17 cellular contexts compared by ENCODE assay signal in genomic region chr17:50134206-50135110, GRCh38. TPM values are rescaled to one million over a fixed set of nuclear protein-coding genes. Genes with fewer than 3 reads are reported as not detected.
A peak's percentile ranks its signal among the peaks of the same experiment; 100 is the strongest.
DNase-seq lines count a peak whose midpoint lies in the region; ATAC-seq and TF ChIP-seq lines count a peak whose summit lies in the region.
"Had no signal": no experiment of that assay in that cellular context is flagged by ENCODE, and none has a peak within 500 bp of the region (broad histone marks: within the 10 kb centered on the region; RNA-seq: fewer than 3 reads in every experiment).

No MANE protein-coding gene starts in this region.

- peak overlapping the region; percentile 90 for H3K27ac ChIP-seq in left ventricle myocardium inferior (replicated peaks)
- H3K27ac ChIP-seq: KMS-11 had no signal

- H3K36me3 ChIP-seq in left ventricle myocardium inferior (peaks cover 53% of the 10 kb centered on the region), MG63 (peaks cover 49% of the 10 kb centered on the region)

- H3K27me3 Mint-ChIP-seq in dendritic cell treated with granulocyte-macrophage colony-stimulating factor and Interleukin-4, amounts not matched to agents 40 ng/mL and 50 ng/mL, for 4 days: peaks cover 22% of the 10 kb centered on the region
- no peaks in the 10 kb centered on the region for H3K27me3 Mint-ChIP-seq in stimulated activated naive B cell treated with anti-CD40 and anti-IgM and Interleukin-4, amounts not matched to agents 10 μg/mL and 1 μg/mL and 100 μg/mL, for 72 hours
- peaks cover 12% of the 10 kb centered on the region for H3K27me3 Mint-ChIP-seq in activated CD8-positive, alpha-beta memory T cell treated with anti-CD3 and anti-CD28 coated beads, Interleukin-2, amount 10 ng/mL, durations not matched to agents 7 days and 5 days

- peak overlapping the region; percentile 17 for H3K27ac Mint-ChIP-seq in dendritic cell treated with granulocyte-macrophage colony-stimulating factor and Interleukin-4, amounts not matched to agents 40 ng/mL and 50 ng/mL, for 4 days
- H3K27ac Mint-ChIP-seq in stimulated activated naive B cell treated with anti-CD40 and anti-IgM and Interleukin-4, amounts not matched to agents 10 μg/mL and 1 μg/mL and 100 μg/mL, for 72 hours: peak overlapping the region; percentile 56
- no peak overlapping the region for H3K27ac Mint-ChIP-seq in activated CD8-positive, alpha-beta memory T cell treated with anti-CD3 and anti-CD28 coated beads, Interleukin-2, amount 10 ng/mL, durations not matched to agents 7 days and 5 days
- H3K27ac Mint-ChIP-seq: naive thymus-derived CD4-positive, alpha-beta T cell had no signal

- peaks cover 49% of the 10 kb centered on the region for H3K4me1 ChIP-seq in left ventricle myocardium inferior

- DNase-seq in left ventricle myocardium inferior: no peak
- no peak for DNase-seq in left ventricle myocardium superior
- peak; percentile 55 for DNase-seq in MG63
- no peak for DNase-seq in stimulated activated naive B cell treated with anti-CD40 and anti-IgM and Interleukin-4, amounts not matched to agents 10 μg/mL and 1 μg/mL and 100 μg/mL, for 72 hours
- DNase-seq in iPS-NIHi7 (ENCODE audit: extremely low spot score): no peak
- DNase-seq in activated CD8-positive, alpha-beta memory T cell treated with anti-CD3 and anti-CD28 coated beads, Interleukin-2, amount 10 ng/mL, durations not matched to agents 7 days and 5 days: no peak
- DNase-seq in NOMO-1 (lab: John Stamatoyannopoulos, UW; ENCODE audit: unreplicated experiment in 2 of 2): no peak
- DNase-seq: activated gamma-delta T cell treated with Interleukin-2 at 50 U/mL for 16 hours; naive thymus-derived CD4-positive, alpha-beta T cell; NCI-H1694; NCI-H510A treated with DMSO at 0.1 percent for 48 hours; retina; stimulated activated CD4-positive, alpha-beta T cell treated with anti-CD3 and anti-CD28 coated beads, Interleukin-1b, Interleukin-23, amount 100 ng/mL, for 48 hours had no signal

- TF ChIP-seq CTCF in left ventricle myocardium inferior (IDR thresholded peaks at IDR 0.05; ENCODE audit: borderline replicate concordance): no peak

- H3K9me3 ChIP-seq in left ventricle myocardium inferior (replicated peaks): no peaks in the 10 kb centered on the region
- H3K9me3 ChIP-seq in MG63: no peaks in the 10 kb centered on the region

- H3K36me3 Mint-ChIP-seq in dendritic cell treated with granulocyte-macrophage colony-stimulating factor and Interleukin-4, amounts not matched to agents 40 ng/mL and 50 ng/mL, for 4 days (ENCODE audit: low read depth): peaks cover 71% of the 10 kb centered on the region
- peaks cover 47 to 75% of the 10 kb centered on the region in 2 donors for H3K36me3 Mint-ChIP-seq in stimulated activated naive B cell treated with anti-CD40 and anti-IgM and Interleukin-4, amounts not matched to agents 10 μg/mL and 1 μg/mL and 100 μg/mL, for 72 hours
- peaks cover 36% of the 10 kb centered on the region for H3K36me3 Mint-ChIP-seq in activated CD8-positive, alpha-beta memory T cell treated with anti-CD3 and anti-CD28 coated beads, Interleukin-2, amount 10 ng/mL, durations not matched to agents 7 days and 5 days

- H3K4me1 Mint-ChIP-seq in dendritic cell treated with granulocyte-macrophage colony-stimulating factor and Interleukin-4, amounts not matched to agents 40 ng/mL and 50 ng/mL, for 4 days (ENCODE audit: low read depth): peaks cover 56% of the 10 kb centered on the region
- peaks cover 46 to 69% of the 10 kb centered on the region in 2 donors for H3K4me1 Mint-ChIP-seq in stimulated activated naive B cell treated with anti-CD40 and anti-IgM and Interleukin-4, amounts not matched to agents 10 μg/mL and 1 μg/mL and 100 μg/mL, for 72 hours
- peaks cover 19% of the 10 kb centered on the region for H3K4me1 Mint-ChIP-seq in activated CD8-positive, alpha-beta memory T cell treated with anti-CD3 and anti-CD28 coated beads, Interleukin-2, amount 10 ng/mL, durations not matched to agents 7 days and 5 days

- H3K4me3 ChIP-seq in left ventricle myocardium inferior: no peak overlapping the region
- H3K4me3 ChIP-seq in MG63: no peak overlapping the region

- peaks cover 1% of the 10 kb centered on the region for H3K27me3 ChIP-seq in left ventricle myocardium inferior (ENCODE audit: low read depth)
- H3K27me3 ChIP-seq in MG63: no peaks in the 10 kb centered on the region

- CTCF ChIA-PET in activated CD8-positive, alpha-beta memory T cell treated with anti-CD3 and anti-CD28 coated beads, Interleukin-2, amount 10 ng/mL, durations not matched to agents 7 days and 5 days (lab: Charles Lee): no interaction called here

- intact Hi-C loops in left ventricle myocardium inferior (cut with micrococcal nuclease) (no loop called here), left ventricle myocardium superior (cut with micrococcal nuclease) (no loop called here)
- intact Hi-C loops in dendritic cell treated with granulocyte-macrophage colony-stimulating factor and Interleukin-4, amounts not matched to agents 40 ng/mL and 50 ng/mL, for 4 days (cut with micrococcal nuclease): no loop called here

- ATAC-seq in left ventricle myocardium superior: no peak
- no peak for ATAC-seq in stimulated activated naive B cell treated with anti-CD40 and anti-IgM and Interleukin-4, amounts not matched to agents 10 μg/mL and 1 μg/mL and 100 μg/mL, for 72 hours (replicated peaks)
- ATAC-seq in activated CD8-positive, alpha-beta memory T cell treated with anti-CD3 and anti-CD28 coated beads, Interleukin-2, amount 10 ng/mL, durations not matched to agents 7 days and 5 days: no peak
- ATAC-seq: left lobe of liver; naive thymus-derived CD4-positive, alpha-beta T cell had no signal

- no peaks in the 10 kb centered on the region for H3K9me3 Mint-ChIP-seq in dendritic cell treated with granulocyte-macrophage colony-stimulating factor and Interleukin-4, amounts not matched to agents 40 ng/mL and 50 ng/mL, for 4 days
- no peaks in the 10 kb centered on the region for H3K9me3 Mint-ChIP-seq in stimulated activated naive B cell treated with anti-CD40 and anti-IgM and Interleukin-4, amounts not matched to agents 10 μg/mL and 1 μg/mL and 100 μg/mL, for 72 hours
- no peaks in the 10 kb centered on the region for H3K9me3 Mint-ChIP-seq in activated CD8-positive, alpha-beta memory T cell treated with anti-CD3 and anti-CD28 coated beads, Interleukin-2, amount 10 ng/mL, durations not matched to agents 7 days and 5 days (ENCODE audit: low read depth)

- no peak overlapping the region for H3K4me3 Mint-ChIP-seq in dendritic cell treated with granulocyte-macrophage colony-stimulating factor and Interleukin-4, amounts not matched to agents 40 ng/mL and 50 ng/mL, for 4 days
- no peak overlapping the region for H3K4me3 Mint-ChIP-seq in stimulated activated naive B cell treated with anti-CD40 and anti-IgM and Interleukin-4, amounts not matched to agents 10 μg/mL and 1 μg/mL and 100 μg/mL, for 72 hours
- no peak overlapping the region for H3K4me3 Mint-ChIP-seq in activated CD8-positive, alpha-beta memory T cell treated with anti-CD3 and anti-CD28 coated beads, Interleukin-2, amount 10 ng/mL, durations not matched to agents 7 days and 5 days
- H3K4me3 Mint-ChIP-seq: naive thymus-derived CD4-positive, alpha-beta T cell had no signal

RNA-seq across cellular contexts. Expression of gene SAMD14, which starts 4.5 kb away (rescaled TPM):
- total RNA-seq in left ventricle myocardium inferior (1.6 TPM), left ventricle myocardium superior (1.2 TPM)
- not detected in 2 replicates for total RNA-seq in MG63 (2014; rRNA removed; shearing (Covaris generic); ENCODE audit: low replicate concordance)
- 1 to 10 TPM in 1 of 2 experiments, under 1 TPM in 1; 0.35 to 1.1 TPM for total RNA-seq in activated CD8-positive, alpha-beta memory T cell treated with anti-CD3 and anti-CD28 coated beads, Interleukin-2, amount 10 ng/mL, durations not matched to agents 7 days and 5 days

RNA-seq across cellular contexts. Expression of gene PPP1R9B, which starts 16.0 kb away (rescaled TPM):
- total RNA-seq in left ventricle myocardium inferior (33.0 TPM), left ventricle myocardium superior (37.6 TPM)
- total RNA-seq in MG63 (2014; rRNA removed; shearing (Covaris generic); ENCODE audit: low replicate concordance): 56.1 and 68.2 TPM in 2 replicates
- total RNA-seq in activated CD8-positive, alpha-beta memory T cell treated with anti-CD3 and anti-CD28 coated beads, Interleukin-2, amount 10 ng/mL, durations not matched to agents 7 days and 5 days: 100 to 1,000 TPM; 108 to 121 TPM

RNA-seq across cellular contexts. Expression of gene SGCA, which starts 31.3 kb away (rescaled TPM):
- total RNA-seq in left ventricle myocardium inferior (137 TPM), left ventricle myocardium superior (155 TPM)
- total RNA-seq in MG63 (2014; rRNA removed; shearing (Covaris generic); ENCODE audit: low replicate concordance): 1.1 TPM in 1 of 2 replicates, not detected in the other
- under 1 TPM in 1 of 2 experiments, not detected in 1; 0.23 TPM for total RNA-seq in activated CD8-positive, alpha-beta memory T cell treated with anti-CD3 and anti-CD28 coated beads, Interleukin-2, amount 10 ng/mL, durations not matched to agents 7 days and 5 days
- total RNA-seq: RPMI7951 had no signal

RNA-seq across cellular contexts. Expression of gene PDK2, which starts 39.3 kb away (rescaled TPM):
- total RNA-seq in left ventricle myocardium inferior (206 TPM), left ventricle myocardium superior (277 TPM)
- 16.9 and 25.8 TPM in 2 replicates for total RNA-seq in MG63 (2014; rRNA removed; shearing (Covaris generic); ENCODE audit: low replicate concordance)
- 10 to 100 TPM; 13.6 to 20.9 TPM for total RNA-seq in activated CD8-positive, alpha-beta memory T cell treated with anti-CD3 and anti-CD28 coated beads, Interleukin-2, amount 10 ng/mL, durations not matched to agents 7 days and 5 days

Comparison
In these comparisons a context has a peak if more than half of its experiments do, and no peak if none do; other contexts are left out.
1. RNA of gene SGCA, which starts 31.3 kb away (total RNA-seq): 155 TPM in left ventricle myocardium superior (single experiment) and 137 TPM in left ventricle myocardium inferior (single experiment); 1.1 TPM in MG63 and 0.23 TPM in activated CD8-positive, alpha-beta memory T cell treated with anti-CD3 and anti-CD28 coated beads, Interleukin-2, amount 10 ng/mL, durations not matched to agents 7 days and 5 days; every median in the first group is over 10 times any median in the second.